8 cellular contexts compared by ENCODE assay signal in genomic region chr2:165953306-165953654, GRCh38. TPM values are rescaled to one million over a fixed set of nuclear protein-coding genes. Genes with fewer than 3 reads are reported as not detected.
DNase-seq lines count a peak whose midpoint lies in the region; ATAC-seq, FAIRE-seq and TF ChIP-seq lines count a peak whose summit lies in the region.

No MANE protein-coding gene starts in this region.

- intact Hi-C loops in mucosa of descending colon (cut with DNase I, micrococcal nuclease): loop anchor here in 1 of 2 donors (10.0 kb wide), 1 partner anchor 172 kb away; the partner anchor contains the start of gene SCN1A

- FAIRE-seq in GM12891 (lab: Jason Lieb, UNC): peak; percentile 52

- H3K4me1 ChIP-seq in HEK293 (ENCODE audit: control insufficient read depth, insufficient read depth, low read length) (no peaks in the 10 kb centered on the region), mucosa of descending colon (ENCODE audit: low read depth) (peaks cover 19% of the 10 kb centered on the region)

- H3K27ac ChIP-seq in HEK293 (ENCODE audit: extremely low read depth, low read depth, low read length): peak overlapping the region; percentile 78

- H3K4me3 ChIP-seq in HEK293 (ENCODE audit: low read depth, low read length) (peak overlapping the region; percentile 74), cardiac fibroblast (replicated peaks in 1 of 2; ENCODE audit: low read depth in 2 of 2, low read length in 2 of 2) (peak overlapping the region; percentile 61 to 72), mucosa of descending colon (peak overlapping the region; percentile 57)

- H3K9me3 ChIP-seq in HEK293 (ENCODE audit: control insufficient read depth, insufficient read depth, low read depth, low read length) (no peaks in the 10 kb centered on the region), mucosa of descending colon (no peaks in the 10 kb centered on the region)

- H3K36me3 ChIP-seq in HEK293 (ENCODE audit: control insufficient read depth in 2 of 2, insufficient read depth in 1 of 2, low read length in 2 of 2) (peaks cover 8 to 20% of the 10 kb centered on the region in 2 experiments), mucosa of descending colon (ENCODE audit: low read depth) (no peaks in the 10 kb centered on the region)

- no peak for DNase-seq in GM12891 (ENCODE audit: insufficient read length, low spot score)
- DNase-seq in NCI-H1092 (lab: John Stamatoyannopoulos, UW): peak; percentile 69
- no peak for DNase-seq in cardiac fibroblast (ENCODE audit: low read depth in 2 of 2)
- no peak for DNase-seq in mucosa of descending colon
- no peak for DNase-seq in cerebellum (ENCODE audit: low spot score)
- no peak for DNase-seq in amniotic stem cell (lab: John Stamatoyannopoulos, UW)
- no peak for DNase-seq in DMS 273 (lab: John Stamatoyannopoulos, UW; ENCODE audit: unreplicated experiment)

- no peak for TF ChIP-seq POLR2A in GM12891 (IDR thresholded peaks at IDR 0.05; ENCODE audit: low read depth, low read length)

- peak; percentile 64 for ATAC-seq in mucosa of descending colon

- POLR2A ChIA-PET in HEK293 (lab: Yijun Ruan, JAX): interaction anchor here (0.7 to 1.6 kb wide), 7 partner anchors 8 to 423 kb away, joined by 3 to 5 read pairs (median 3); partner anchors contain the start of gene SCN1A

- CTCF ChIA-PET in HEK293 (lab: Yijun Ruan, JAX): interaction anchor here (0.5 to 4.7 kb wide), 9 partner anchors 9 to 1404 kb away, joined by 3 to 21 read pairs (median 3); partner anchors contain the start of gene SCN1A

- TF ChIP-seq CTCF in HEK293 (tag by site-specific recombination; IDR thresholded peaks at IDR 0.05) (no peak), cardiac fibroblast (IDR thresholded peaks at IDR 0.05; ENCODE audit: low read depth, low read length) (no peak), mucosa of descending colon (IDR thresholded peaks at IDR 0.05) (no peak)

TF ChIP-seq in GM12891, 5 proteins besides CTCF, POLR2A, EP300 and RAD21:
- TF ChIP-seq TAF1 (IDR thresholded peaks at IDR 0.05; ENCODE audit: low read depth, low read length) (no peak), PAX5 (IDR thresholded peaks at IDR 0.05; ENCODE audit: insufficient read depth, low read length, severe bottlenecking) (no peak), SPI1 (IDR thresholded peaks at IDR 0.05; ENCODE audit: low read depth, low read length) (no peak), POLR2AphosphoS5 (IDR thresholded peaks at IDR 0.05; ENCODE audit: low read depth, low read length) (no peak), POU2F2 (IDR thresholded peaks at IDR 0.05; ENCODE audit: low read depth, low read length) (no peak)
TF ChIP-seq in GM12891: peak in this region for 0.

TF ChIP-seq in HEK293, 187 proteins besides CTCF, POLR2A, EP300 and RAD21:
- peak; percentile 49; the same call in 1 of the 2 replicates for TF ChIP-seq ZBTB17 (tag by site-specific recombination; IDR thresholded peaks at IDR 0.05)
- TF ChIP-seq ZBTB11 (tag by site-specific recombination; conservative IDR thresholded peaks at IDR 0.05; ENCODE audit: low read depth): 0 out of 2 replicates have a peak, but pooled peaks have one; percentile 17
- no peak for TF ChIP-seq ZBTB48 (tag by site-specific recombination; IDR thresholded peaks at IDR 0.05)

RNA-seq across cellular contexts. Expression of gene TTC21B, which starts 0.3 kb away (rescaled TPM):
- polyA plus RNA-seq in GM12891 (2012; ENCODE audit: low read depth, missing spikeins): 5.0 TPM
- total RNA-seq in mucosa of descending colon: 10 to 100 TPM; 10.4 to 22.2 (median 17.2) TPM
- 73.6 TPM for total RNA-seq in cerebellum
